8 cellular contexts compared by ENCODE assay signal in the genomic region with DNA sequence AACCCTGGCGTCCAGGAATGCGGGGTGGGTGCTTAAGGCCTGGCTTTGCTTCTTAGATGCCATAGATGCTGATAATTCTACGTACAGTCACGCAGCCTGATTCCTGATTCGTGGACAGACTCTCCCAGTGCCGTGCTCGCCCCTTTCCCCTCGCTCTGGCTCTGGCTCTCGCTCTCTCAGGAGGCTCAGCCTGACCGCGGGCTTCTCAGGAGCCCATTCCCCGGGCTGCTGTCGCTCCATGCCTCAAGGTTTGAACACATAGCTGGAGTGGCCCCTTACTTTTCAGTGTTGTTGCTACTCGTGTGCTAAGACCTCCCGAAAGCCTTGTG. TPM values are rescaled to one million over a fixed set of nuclear protein-coding genes. Genes with fewer than 3 reads are reported as not detected.
DNase-seq lines count a peak whose midpoint lies in the region; ATAC-seq and TF ChIP-seq lines count a peak whose summit lies in the region.

No MANE protein-coding gene starts in this region.

- no peaks in the 10 kb centered on the region for H3K9me3 ChIP-seq in esophagus muscularis mucosa

- intact Hi-C loops in esophagus muscularis mucosa (cut with DNase I): no loop called here

- peaks cover 0 to 12% (median 3%) of the 10 kb centered on the region in 4 donors for H3K4me1 ChIP-seq in esophagus muscularis mucosa

- TF ChIP-seq CTCF in esophagus muscularis mucosa (IDR thresholded peaks at IDR 0.05): no peak
- TF ChIP-seq CTCF in nephron (IDR thresholded peaks at IDR 0.05; ENCODE audit: unreplicated experiment in 3 of 3): no peak

- ATAC-seq in HG02938 (IDR thresholded peaks at IDR 0.05; ENCODE audit: unreplicated experiment): peak; percentile 10

- H3K27me3 Mint-ChIP-seq in nephron (ENCODE audit: low read depth): no peaks in the 10 kb centered on the region

- H3K4me1 Mint-ChIP-seq in nephron: peaks cover 7% of the 10 kb centered on the region

- peaks cover 2% of the 10 kb centered on the region for H3K9me3 Mint-ChIP-seq in nephron

- peak overlapping the region; percentile 95 to 99 (median 95) for H3K4me3 Mint-ChIP-seq in nephron

- peak overlapping the region; percentile 65 to 72 (median 67) for H3K4me3 ChIP-seq in esophagus muscularis mucosa

- TF ChIP-seq POLR2A in esophagus muscularis mucosa (IDR thresholded peaks at IDR 0.05; ENCODE audit: low read depth): no peak

- 52% methylated on average over 7 of the region's 15 CpGs for whole genome bisulfite sequencing in esophagus muscularis mucosa

- no peaks in the 10 kb centered on the region for H3K36me3 ChIP-seq in esophagus muscularis mucosa

- peaks cover 0 to 3% (median 0%) of the 10 kb centered on the region in 4 donors for H3K27me3 ChIP-seq in esophagus muscularis mucosa

- H3K27ac Mint-ChIP-seq in nephron: peak overlapping the region; percentile 89 to 96 (median 95)

- TF ChIP-seq EP300 in esophagus muscularis mucosa (IDR thresholded peaks at IDR 0.05): no peak

- DNase-seq in stimulated activated CD4-positive, alpha-beta T cell treated with anti-CD3 and anti-CD28 coated beads, Interleukin-1b, Interleukin-23, amount 100 ng/mL, for 48 hours: peak; percentile 18
- DNase-seq in stimulated activated CD4-positive, alpha-beta T cell treated with anti-CD3 and anti-CD28 coated beads, Interleukin-4, amount 100 ng/mL, for 1 hour: no peak
- DNase-seq in SK-N-DZ (ENCODE audit: low spot score) (peak; percentile 69), esophagus muscularis mucosa (ENCODE audit: extremely low spot score) (no peak), DMS153 treated with DMSO at 0.1 percent for 48 hours (lab: John Stamatoyannopoulos, UW; ENCODE audit: unreplicated experiment) (no peak), NCI-H446 treated with DMSO at 0.1 percent for 48 hours (lab: John Stamatoyannopoulos, UW) (no peak)

- H3K36me3 Mint-ChIP-seq in nephron (ENCODE audit: low read depth): no peaks in the 10 kb centered on the region

- H3K27ac ChIP-seq in esophagus muscularis mucosa (replicated peaks in 1 of 4): peak overlapping the region; percentile 84 to 89 (median 86)

RNA-seq across cellular contexts. Expression of gene ZC3H12B, which starts 0.8 kb away (rescaled TPM):
- polyA plus RNA-seq in SK-N-DZ (2014; cell fraction: cytosol; rRNA removed): 1.4 and 1.6 TPM in 2 replicates
- polyA plus RNA-seq in SK-N-DZ (2014; cell fraction: nucleus; rRNA removed): 0.64 and 2.5 TPM in 2 replicates
- total RNA-seq in esophagus muscularis mucosa: 1 to 10 TPM; 2.8 to 4.9 (median 3.1) TPM

RNA-seq across cellular contexts. Expression of gene ZC4H2, which starts 59.2 kb away (rescaled TPM):
- 43.1 and 43.8 TPM in 2 replicates for polyA plus RNA-seq in SK-N-DZ (2014; cell fraction: cytosol; rRNA removed)
- polyA plus RNA-seq in SK-N-DZ (2014; cell fraction: nucleus; rRNA removed): 32.9 and 34.2 TPM in 2 replicates
- total RNA-seq in esophagus muscularis mucosa: 10 to 100 TPM; 11.5 to 14.1 (median 12.6) TPM

Comparison
In these comparisons a context has a peak if more than half of its experiments do, and no peak if none do; other contexts are left out.
1. DNase-seq: peak in stimulated activated CD4-positive, alpha-beta T cell treated with anti-CD3 and anti-CD28 coated beads, Interleukin-1b, Interleukin-23, amount 100 ng/mL, for 48 hours (single experiment) and SK-N-DZ (single experiment); none in stimulated activated CD4-positive, alpha-beta T cell treated with anti-CD3 and anti-CD28 coated beads, Interleukin-4, amount 100 ng/mL, for 1 hour (single experiment), esophagus muscularis mucosa (single experiment), DMS153 treated with DMSO at 0.1 percent for 48 hours (single experiment) and NCI-H446 treated with DMSO at 0.1 percent for 48 hours (single experiment).